10 cellular contexts compared by ENCODE assay signal in the genomic region with DNA sequence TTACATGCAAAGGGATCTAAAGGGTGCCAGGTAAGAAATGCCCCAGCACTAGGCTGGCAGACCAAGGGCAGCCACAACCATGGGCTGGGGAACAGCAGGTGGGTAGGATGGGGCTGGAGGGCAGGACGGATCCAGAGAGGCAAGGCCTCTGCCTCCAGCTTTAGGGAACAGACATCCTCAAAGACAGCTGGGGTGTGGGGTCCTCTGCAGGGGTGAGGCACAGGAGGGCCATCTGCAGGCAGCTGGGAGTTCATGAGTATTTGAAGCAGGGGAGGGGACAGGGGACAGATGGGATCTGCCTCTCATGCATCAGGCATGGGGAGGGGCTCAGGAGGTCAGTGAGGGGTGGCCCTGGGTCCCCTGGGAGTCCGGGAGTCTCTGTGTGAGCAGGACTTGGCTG. TPM values are rescaled to one million over a fixed set of nuclear protein-coding genes. Genes with fewer than 3 reads are reported as not detected.
DNase-seq lines count a peak whose midpoint lies in the region; ATAC-seq and TF ChIP-seq lines count a peak whose summit lies in the region.
"Had no signal": no experiment of that assay in that cellular context is flagged by ENCODE, and none has a peak within 500 bp of the region (broad histone marks: within the 10 kb centered on the region; RNA-seq: fewer than 3 reads in every experiment).

No MANE protein-coding gene starts in this region.

- DNase-seq in activated CD4-positive, alpha-beta T cell treated with anti-CD3 and anti-CD28 coated beads for 36 hours = no peak
- DNase-seq in activated CD4-positive, alpha-beta T cell treated with anti-CD3 and anti-CD28 coated beads for 48 hours = no peak
- DNase-seq in NAMALWA (ENCODE audit: low spot score) (peak; percentile 81), ovary (no peak), DMS153 treated with DMSO at 0.1 percent for 48 hours (lab: John Stamatoyannopoulos, UW; ENCODE audit: unreplicated experiment) (no peak), prostate gland (ENCODE audit: low spot score) (no peak), NK-92 (lab: John Stamatoyannopoulos, UW; ENCODE audit: unreplicated experiment) (no peak)
- no peak for DNase-seq in activated T-helper 2 cell treated with anti-CD3 and anti-CD28 coated beads, Interferon-gamma antibody, Interleukin-2, Interleukin-4, amounts not matched to agents 10 μg/mL and 5 μg/mL and 100 μg/mL, durations not matched to agents 14 hours and 24 hours and 36 hours (ENCODE audit: low spot score)
- DNase-seq: NCI-H1105 treated with DMSO at 0.1 percent for 48 hours, nephron progenitor cell had no signal

- H3K27me3 ChIP-seq in ovary = no peaks in the 10 kb centered on the region
- H3K27me3 ChIP-seq in prostate gland (replicated peaks; ENCODE audit: insufficient read depth) = no peaks in the 10 kb centered on the region

- peak overlapping the region; percentile 90 for H3K4me3 Mint-ChIP-seq in activated CD4-positive, alpha-beta T cell treated with anti-CD3 and anti-CD28 coated beads for 36 hours
- peak overlapping the region; percentile 90 for H3K4me3 Mint-ChIP-seq in activated T-helper 2 cell treated with anti-CD3 and anti-CD28 coated beads, Interferon-gamma antibody, Interleukin-2, Interleukin-4, amounts not matched to agents 10 μg/mL and 5 μg/mL and 100 μg/mL, durations not matched to agents 14 hours and 24 hours and 36 hours (ENCODE audit: low read depth)
- H3K4me3 Mint-ChIP-seq: nephron progenitor cell had no signal

- no peaks in the 10 kb centered on the region for H3K9me3 Mint-ChIP-seq in activated CD4-positive, alpha-beta T cell treated with anti-CD3 and anti-CD28 coated beads for 36 hours (ENCODE audit: low read depth)
- no peaks in the 10 kb centered on the region for H3K9me3 Mint-ChIP-seq in activated T-helper 2 cell treated with anti-CD3 and anti-CD28 coated beads, Interferon-gamma antibody, Interleukin-2, Interleukin-4, amounts not matched to agents 10 μg/mL and 5 μg/mL and 100 μg/mL, durations not matched to agents 14 hours and 24 hours and 36 hours
- H3K9me3 Mint-ChIP-seq: nephron progenitor cell had no signal

- POLR2A ChIA-PET in activated CD4-positive, alpha-beta T cell treated with anti-CD3 and anti-CD28 coated beads for 36 hours (lab: Charles Lee) = no interaction called here

- H3K9me3 ChIP-seq in ovary (no peaks in the 10 kb centered on the region), prostate gland (no peaks in the 10 kb centered on the region)

- ATAC-seq in activated CD4-positive, alpha-beta T cell treated with anti-CD3 and anti-CD28 coated beads for 36 hours = no peak

- H3K36me3 ChIP-seq in ovary (no peaks in the 10 kb centered on the region), prostate gland (no peaks in the 10 kb centered on the region)

- peaks cover 35% of the 10 kb centered on the region for H3K36me3 Mint-ChIP-seq in activated CD4-positive, alpha-beta T cell treated with anti-CD3 and anti-CD28 coated beads for 36 hours (ENCODE audit: low read depth)
- peaks cover 38% of the 10 kb centered on the region for H3K36me3 Mint-ChIP-seq in activated T-helper 2 cell treated with anti-CD3 and anti-CD28 coated beads, Interferon-gamma antibody, Interleukin-2, Interleukin-4, amounts not matched to agents 10 μg/mL and 5 μg/mL and 100 μg/mL, durations not matched to agents 14 hours and 24 hours and 36 hours (ENCODE audit: low read depth)

- peak overlapping the region; percentile 98 for H3K27ac Mint-ChIP-seq in activated CD4-positive, alpha-beta T cell treated with anti-CD3 and anti-CD28 coated beads for 36 hours
- peak overlapping the region; percentile 96 for H3K27ac Mint-ChIP-seq in activated T-helper 2 cell treated with anti-CD3 and anti-CD28 coated beads, Interferon-gamma antibody, Interleukin-2, Interleukin-4, amounts not matched to agents 10 μg/mL and 5 μg/mL and 100 μg/mL, durations not matched to agents 14 hours and 24 hours and 36 hours
- H3K27ac Mint-ChIP-seq: nephron progenitor cell had no signal

- H3K27ac ChIP-seq in ovary = peak overlapping the region; percentile 14 to 87
- no peak overlapping the region for H3K27ac ChIP-seq in prostate gland

- peaks cover 82% of the 10 kb centered on the region for H3K4me1 Mint-ChIP-seq in activated CD4-positive, alpha-beta T cell treated with anti-CD3 and anti-CD28 coated beads for 36 hours
- peaks cover 57% of the 10 kb centered on the region for H3K4me1 Mint-ChIP-seq in activated T-helper 2 cell treated with anti-CD3 and anti-CD28 coated beads, Interferon-gamma antibody, Interleukin-2, Interleukin-4, amounts not matched to agents 10 μg/mL and 5 μg/mL and 100 μg/mL, durations not matched to agents 14 hours and 24 hours and 36 hours (ENCODE audit: low read depth)

- TF ChIP-seq POLR2A in ovary (IDR thresholded peaks at IDR 0.05) (no peak), prostate gland (IDR thresholded peaks at IDR 0.05) (no peak)

- TF ChIP-seq CTCF in ovary (IDR thresholded peaks at IDR 0.05) (no peak), prostate gland (IDR thresholded peaks at IDR 0.05) (no peak)

- no peaks in the 10 kb centered on the region for H3K27me3 Mint-ChIP-seq in activated CD4-positive, alpha-beta T cell treated with anti-CD3 and anti-CD28 coated beads for 36 hours
- no peaks in the 10 kb centered on the region for H3K27me3 Mint-ChIP-seq in activated T-helper 2 cell treated with anti-CD3 and anti-CD28 coated beads, Interferon-gamma antibody, Interleukin-2, Interleukin-4, amounts not matched to agents 10 μg/mL and 5 μg/mL and 100 μg/mL, durations not matched to agents 14 hours and 24 hours and 36 hours (ENCODE audit: low read depth)

- 83 to 100% (median 88%) methylated on average over 2 of the region's 2 CpGs for WGBS in ovary, 3 donors
- 86% methylated on average over 2 of the region's 2 CpGs for WGBS in prostate gland

- no peak for TF ChIP-seq EP300 in ovary (IDR thresholded peaks at IDR 0.05)

- H3K4me1 ChIP-seq in ovary (ENCODE audit: insufficient read depth) = peaks cover 27% of the 10 kb centered on the region
- H3K4me1 ChIP-seq in prostate gland (replicated peaks) = no peaks in the 10 kb centered on the region

- H3K4me3 ChIP-seq in ovary (no peak overlapping the region), prostate gland (no peak overlapping the region)

- intact Hi-C loops in activated CD4-positive, alpha-beta T cell treated with anti-CD3 and anti-CD28 coated beads for 36 hours (cut with DNase I, micrococcal nuclease) = loop anchor here (5.0 kb wide), 3 partner anchors 35 to 505 kb away; no protein-coding TSS in a partner anchor
- intact Hi-C loops in activated T-helper 2 cell treated with anti-CD3 and anti-CD28 coated beads, Interferon-gamma antibody, Interleukin-2, Interleukin-4, amounts not matched to agents 10 μg/mL and 5 μg/mL and 100 μg/mL, durations not matched to agents 14 hours and 24 hours and 36 hours (cut with micrococcal nuclease) = loop anchor here (5.0 kb wide), 4 partner anchors 70 to 390 kb away; a partner anchor contains a TSS
- intact Hi-C loops in ovary (cut with DNase I) = loop anchor here in 1 of 4 donors (5.0 kb wide), 1 partner anchor 35 kb away; a partner anchor contains a TSS
- intact Hi-C loops in prostate gland (cut with DNase I) = no loop called here

- CTCF ChIA-PET in activated CD4-positive, alpha-beta T cell treated with anti-CD3 and anti-CD28 coated beads for 36 hours (lab: Charles Lee) = no interaction called here

RNA-seq across cellular contexts. Expression of a gene that starts 3.9 kb away (rescaled TPM):
- total RNA-seq in activated CD4-positive, alpha-beta T cell treated with anti-CD3 and anti-CD28 coated beads for 36 hours = 10 to 100 TPM; 51.4 to 57.9 TPM
- total RNA-seq in activated T-helper 2 cell treated with anti-CD3 and anti-CD28 coated beads, Interferon-gamma antibody, Interleukin-2, Interleukin-4, amounts not matched to agents 10 μg/mL and 5 μg/mL and 100 μg/mL, durations not matched to agents 14 hours and 24 hours and 36 hours = 29.7 and 36.4 TPM in 2 replicates
- total RNA-seq in ovary = 10 to 100 TPM; 30.5 to 66.1 (median 42.4) TPM
- 10 to 100 TPM in 1 of 2 donors, 1 to 10 TPM in 1; 9.6 to 42.5 TPM for polyA plus RNA-seq in ovary
- total RNA-seq in prostate gland = 100 to 1,000 TPM in 1 of 2 donors, 1 to 10 TPM in 1; 2.2 to 471 TPM

RNA-seq across cellular contexts. Expression of a gene that starts 33.7 kb away (rescaled TPM):
- total RNA-seq in activated CD4-positive, alpha-beta T cell treated with anti-CD3 and anti-CD28 coated beads for 36 hours = 10 to 100 TPM; 39.6 to 44.4 TPM
- 52.6 and 57.2 TPM in 2 replicates for total RNA-seq in activated T-helper 2 cell treated with anti-CD3 and anti-CD28 coated beads, Interferon-gamma antibody, Interleukin-2, Interleukin-4, amounts not matched to agents 10 μg/mL and 5 μg/mL and 100 μg/mL, durations not matched to agents 14 hours and 24 hours and 36 hours
- total RNA-seq in ovary (10 to 100 TPM; 34.0 to 50.0 (median 44.7) TPM), prostate gland (100 to 1,000 TPM in 1 of 2 donors, 10 to 100 TPM in 1; 41.9 to 111 TPM)
- 10 to 100 TPM in 1 of 2 donors, 1 to 10 TPM in 1; 5.0 to 67.6 TPM for polyA plus RNA-seq in ovary

Comparison
In these comparisons a context has a peak if more than half of its experiments do, and no peak if none do; other contexts are left out.
1. H3K27ac ChIP-seq: peak in ovary (2 of 2); none in prostate gland (0 of 2).